ENCODE assay signal across 31 cellular contexts in genomic region chr11:3128356-3129180, GRCh38. TPM values are rescaled to one million over a fixed set of nuclear protein-coding genes. Genes with fewer than 3 reads are reported as not detected.
DNase-seq lines count a peak whose midpoint lies in the region; FAIRE-seq and TF ChIP-seq lines count a peak whose summit lies in the region.
"Had no signal": no experiment of that assay in that cellular context is flagged by ENCODE, and none has a peak within 500 bp of the region (broad histone marks: within the 10 kb centered on the region; RNA-seq: fewer than 3 reads in every experiment).

No MANE protein-coding gene starts in this region.

- FAIRE-seq in H1 (lab: Jason Lieb, UNC), result no peak
- FAIRE-seq in kidney (lab: Jason Lieb, UNC), result no peak
- FAIRE-seq: GM12892, HepG2 had no signal

- no peak overlapping the region for H3K4me3 ChIP-seq in H1 (ENCODE audit: extremely low read depth in 1 of 4, insufficient read depth in 2 of 4, low read depth in 3 of 4, low read length in 4 of 4)
- H3K4me3 ChIP-seq in kidney (ENCODE audit: low read length in 2 of 2), result no peak overlapping the region
- H3K4me3 ChIP-seq in sigmoid colon, result no peak overlapping the region
- H3K4me3 ChIP-seq: adrenal gland, right lobe of liver, testis, vagina had no signal

- no peak for TF ChIP-seq CTCF in H1 (IDR thresholded peaks at IDR 0.05; ENCODE audit: control extremely low read depth in 1 of 3, insufficient read depth in 1 of 3, low read depth in 1 of 3, low read length in 3 of 3)
- TF ChIP-seq CTCF in kidney (IDR thresholded peaks at IDR 0.05; ENCODE audit: borderline replicate concordance, extremely low read depth, insufficient read depth), result no peak
- no peak for TF ChIP-seq CTCF in sigmoid colon (IDR thresholded peaks at IDR 0.05)

- H4K91ac ChIP-seq in H1 (replicated peaks; ENCODE audit: insufficient read length, low read length), result no peak overlapping the region

- no peak overlapping the region for H3K18ac ChIP-seq in H1 (ENCODE audit: extremely low read depth, low read length)

- no peak overlapping the region for H3K4ac ChIP-seq in H1 (replicated peaks; ENCODE audit: insufficient read length, low read depth, low read length)

- no peak overlapping the region for H3K9ac ChIP-seq in H1 (replicated peaks in 1 of 4; ENCODE audit: extremely low read depth in 1 of 4, low read depth in 3 of 4, low read length in 3 of 4)
- no peak overlapping the region for H3K9ac ChIP-seq in kidney (ENCODE audit: low read length in 2 of 2)
- H3K9ac ChIP-seq: parathyroid adenoma had no signal

- no peak overlapping the region for H2BK20ac ChIP-seq in H1 (ENCODE audit: low read length)

- H4K5ac ChIP-seq in H1 (ENCODE audit: insufficient read length, low read depth, low read length), result no peak overlapping the region

- no peak overlapping the region for H3K56ac ChIP-seq in H1 (replicated peaks; ENCODE audit: insufficient read length, low read depth, low read length)

- no peak overlapping the region for H2BK15ac ChIP-seq in H1 (ENCODE audit: low read length)

- no peaks in the 10 kb centered on the region for H3K9me3 ChIP-seq in H1 (ENCODE audit: insufficient read depth in 2 of 2, low read depth in 1 of 2, low read length in 1 of 2)
- H3K9me3 ChIP-seq in kidney (ENCODE audit: control insufficient read depth in 1 of 2, low read length in 2 of 2), result no peaks in the 10 kb centered on the region
- no peaks in the 10 kb centered on the region for H3K9me3 ChIP-seq in sigmoid colon
- H3K9me3 ChIP-seq: adrenal gland, right lobe of liver, testis, vagina had no signal

- no peaks in the 10 kb centered on the region for H3K79me2 ChIP-seq in H1 (ENCODE audit: control insufficient read depth in 1 of 2, insufficient read depth in 2 of 2, low read length in 2 of 2)
- H3K79me2 ChIP-seq: parathyroid adenoma had no signal

- no peak overlapping the region for H3K4me2 ChIP-seq in H1 (ENCODE audit: insufficient read depth in 1 of 2, low read depth in 2 of 2, low read length in 2 of 2)

- H3K27ac ChIP-seq in H1 (ENCODE audit: low read depth, low read length) (no peak overlapping the region), kidney (ENCODE audit: low read depth in 2 of 2, low read length in 2 of 2) (no peak overlapping the region), sigmoid colon (peak overlapping the region in 2 of 4 donors; percentile 2 to 65)
- H3K27ac ChIP-seq: 22Rv1, brain microvascular endothelial cell, foreskin keratinocyte, parathyroid adenoma, right lobe of liver had no signal

- H2BK120ac ChIP-seq in H1 (replicated peaks; ENCODE audit: low read depth, low read length), result no peak overlapping the region

- POLR2A ChIA-PET in H1 (lab: Charles Lee; ENCODE audit: partially characterized antibody), result interaction anchor here (2.1 to 2.8 kb wide), 2 partner anchors 9 to 10 kb away, joined by 6 to 7 read pairs; no protein-coding TSS in a partner anchor

- 97% methylated on average over 18 of the region's 19 CpGs; no CpG with 5 or more reads in 1 of the 2 experiments for WGBS in H1 (ENCODE audit: extremely low coverage in 1 of 2, insufficient coverage in 1 of 2, insufficient read length in 1 of 2, insufficient replicate concordance in 2 of 2, low coverage in 1 of 2, low lambda C conversion rate in 2 of 2, missing lambda C conversion rate in 1 of 2), 2 experiments
- 92% methylated on average over 19 of the region's 19 CpGs for WGBS in sigmoid colon, 2 donors

- no peaks in the 10 kb centered on the region for H3K79me1 ChIP-seq in H1 (ENCODE audit: low read depth, low read length)

- TF ChIP-seq POLR2A in H1 (IDR thresholded peaks at IDR 0.05; ENCODE audit: control extremely low read depth in 1 of 2, low read depth in 2 of 2, low read length in 2 of 2), result no peak
- no peak for TF ChIP-seq POLR2A in sigmoid colon (IDR thresholded peaks at IDR 0.05)

- H3K36me3 ChIP-seq in H1 (ENCODE audit: control insufficient read depth in 2 of 4, insufficient read depth in 4 of 4, low read length in 3 of 4) (no peaks in the 10 kb centered on the region), kidney (ENCODE audit: control insufficient read depth in 1 of 2, insufficient read depth in 2 of 2, low read length in 2 of 2) (peaks cover 0 to 4% of the 10 kb centered on the region in 2 donors), sigmoid colon (peaks cover 0 to 39% (median 8%) of the 10 kb centered on the region in 4 donors)
- H3K36me3 ChIP-seq: adrenal gland, brain microvascular endothelial cell, right lobe of liver, vagina had no signal

- H4K8ac ChIP-seq in H1 (ENCODE audit: extremely low read depth, insufficient read depth, low read length), result peak overlapping the region; percentile 21; the same call in 1 of the 2 replicates

- H3K9me3 Mint-ChIP-seq in activated naive CD4-positive, alpha-beta T cell treated with anti-CD3 and anti-CD28 coated beads, Interleukin-2, amount 10 ng/mL, durations not matched to agents 7 days and 5 days, result no peaks in the 10 kb centered on the region
- H3K9me3 Mint-ChIP-seq: CD8-positive, alpha-beta T cell; nephron progenitor cell; T-helper 2 cell treated with Interferon-gamma antibody and Interleukin-4, amounts not matched to agents 5 μg/mL and 100 μg/mL, for 36 hours had no signal

- H2AFZ ChIP-seq in H1 (ENCODE audit: low read length), result no peak overlapping the region
- H2AFZ ChIP-seq: parathyroid adenoma had no signal

- no peak overlapping the region for H2BK5ac ChIP-seq in H1 (ENCODE audit: low read depth, low read length)

- TF ChIP-seq RAD21 in H1 (IDR thresholded peaks at IDR 0.05 in 1 of 2, conservative IDR thresholded peaks at IDR 0.05 in 1 of 2; ENCODE audit: low read depth in 2 of 2, low read length in 2 of 2), result no peak

- no peaks in the 10 kb centered on the region; a peak in 2 of 7 replicates for H3K4me1 ChIP-seq in H1 (replicated peaks in 1 of 4; ENCODE audit: control insufficient read depth in 3 of 4, insufficient read depth in 4 of 4, low read length in 3 of 4)
- peaks cover 0 to 4% of the 10 kb centered on the region in 2 donors for H3K4me1 ChIP-seq in kidney (ENCODE audit: control insufficient read depth in 1 of 2, insufficient read depth in 1 of 2, low read depth in 1 of 2, low read length in 2 of 2)
- H3K4me1 ChIP-seq in sigmoid colon, result peaks cover 0 to 23% (median 20%) of the 10 kb centered on the region in 4 donors
- H3K4me1 ChIP-seq: right lobe of liver had no signal

- no peak overlapping the region for H2BK12ac ChIP-seq in H1 (ENCODE audit: low read depth, low read length)

- no peaks in the 10 kb centered on the region for H3K27me3 Mint-ChIP-seq in activated naive CD4-positive, alpha-beta T cell treated with anti-CD3 and anti-CD28 coated beads, Interleukin-2, amount 10 ng/mL, durations not matched to agents 7 days and 5 days

- H4K20me1 ChIP-seq in H1 (replicated peaks in 1 of 2; ENCODE audit: control insufficient read depth in 1 of 2, insufficient read depth in 2 of 2, low read length in 2 of 2), result peaks cover 0 to 2% of the 10 kb centered on the region in 2 experiments

- H3K27me3 ChIP-seq in H1 (replicated peaks in 1 of 4; ENCODE audit: control insufficient read depth in 3 of 4, extremely low read depth in 1 of 4, insufficient read depth in 3 of 4, low read length in 3 of 4) (no peaks in the 10 kb centered on the region; a peak in 1 of 7 replicates), sigmoid colon (no peaks in the 10 kb centered on the region)
- H3K27me3 ChIP-seq: adrenal gland, brain microvascular endothelial cell, foreskin keratinocyte, right lobe of liver, testis, vagina had no signal

- no peak overlapping the region for H3K23ac ChIP-seq in H1 (ENCODE audit: insufficient read length)

- peaks cover 8% of the 10 kb centered on the region; the same call in 1 of the 2 replicates for H3K23me2 ChIP-seq in H1 (ENCODE audit: low read depth, low read length)

- H3K27ac Mint-ChIP-seq in activated naive CD4-positive, alpha-beta T cell treated with anti-CD3 and anti-CD28 coated beads, Interleukin-2, amount 10 ng/mL, durations not matched to agents 7 days and 5 days, result no peak overlapping the region
- H3K27ac Mint-ChIP-seq: CD8-positive, alpha-beta T cell; nephron progenitor cell; T-helper 2 cell treated with Interferon-gamma antibody and Interleukin-4, amounts not matched to agents 5 μg/mL and 100 μg/mL, for 36 hours had no signal

- no peak overlapping the region for H2AK5ac ChIP-seq in H1 (ENCODE audit: low read depth, low read length)

- CTCF ChIA-PET in activated naive CD4-positive, alpha-beta T cell treated with anti-CD3 and anti-CD28 coated beads, Interleukin-2, amount 10 ng/mL, durations not matched to agents 7 days and 5 days (lab: Charles Lee), result no interaction called here
- CTCF ChIA-PET in H1 (lab: Charles Lee; ENCODE audit: partially characterized antibody), result interaction anchor here (0.9 to 3.5 kb wide), 7 partner anchors 11 to 91 kb away, joined by 3 to 25 read pairs (median 4); no protein-coding TSS in a partner anchor

- intact Hi-C loops in kidney (cut with DNase I) (no loop called here), sigmoid colon (cut with DNase I) (no loop called here)

- H3K4me3 Mint-ChIP-seq in activated naive CD4-positive, alpha-beta T cell treated with anti-CD3 and anti-CD28 coated beads, Interleukin-2, amount 10 ng/mL, durations not matched to agents 7 days and 5 days, result no peak overlapping the region
- H3K4me3 Mint-ChIP-seq: CD8-positive, alpha-beta T cell; nephron progenitor cell; T-helper 2 cell treated with Interferon-gamma antibody and Interleukin-4, amounts not matched to agents 5 μg/mL and 100 μg/mL, for 36 hours had no signal

- TF ChIP-seq EP300 in H1 (IDR thresholded peaks at IDR 0.05; ENCODE audit: borderline replicate concordance in 1 of 2, low read depth in 2 of 2, low read length in 2 of 2) (no peak), sigmoid colon (IDR thresholded peaks at IDR 0.05) (no peak)

- DNase-seq in activated naive CD4-positive, alpha-beta T cell treated with anti-CD3 and anti-CD28 coated beads, Interleukin-2, amount 10 ng/mL, durations not matched to agents 7 days and 5 days, result peak; percentile 13
- no peak for DNase-seq in activated naive CD4-positive, alpha-beta T cell treated with Interleukin-2 at 50 U/mL for 16 hours
- DNase-seq in H1 (ENCODE audit: low read depth in 1 of 2, low spot score in 2 of 2) (no peak), kidney (peak; percentile 60), sigmoid colon (peak; percentile 62), NCI-H1417 (lab: John Stamatoyannopoulos, UW) (no peak), GM19238 (ENCODE audit: insufficient read length, low spot score) (no peak), NCI-H146 treated with DMSO at 0.1 percent for 48 hours (lab: John Stamatoyannopoulos, UW; ENCODE audit: unreplicated experiment) (no peak)
- DNase-seq: activated CD4-positive, alpha-beta T cell treated with anti-CD3 and anti-CD28 coated beads for 4 hours; activated effector memory CD4-positive, alpha-beta T cell treated with anti-CD3 and anti-CD28 coated beads, Interleukin-2, amount 50 U/mL, for 16 hours; activated T-cell treated with anti-CD3 and anti-CD28 coated beads, Interleukin-2, amount 50 U/mL, for 1 hour; brain microvascular endothelial cell; CD8-positive, alpha-beta T cell; DMS 273 treated with DMSO at 0.1 percent for 48 hours; effector CD4-positive, alpha-beta T cell; erythroblast; foreskin keratinocyte; MV-4-11; NCI-H1694; NCI-H446 treated with DMSO at 0.1 percent for 48 hours; stimulated activated naive CD8-positive, alpha-beta T cell treated with anti-CD3 and anti-CD28 coated beads, Interleukin-15, Interleukin-2, amounts not matched to agents 100 U/mL and 50 U/mL, for 24 hours; testis had no signal

- no peaks in the 10 kb centered on the region for H3K36me3 Mint-ChIP-seq in activated naive CD4-positive, alpha-beta T cell treated with anti-CD3 and anti-CD28 coated beads, Interleukin-2, amount 10 ng/mL, durations not matched to agents 7 days and 5 days

- H3K4me1 Mint-ChIP-seq in activated naive CD4-positive, alpha-beta T cell treated with anti-CD3 and anti-CD28 coated beads, Interleukin-2, amount 10 ng/mL, durations not matched to agents 7 days and 5 days, result no peaks in the 10 kb centered on the region

- no peak overlapping the region for H3K14ac ChIP-seq in H1 (ENCODE audit: insufficient read length)

RNA-seq across cellular contexts. Expression of gene OSBPL5, which starts 36.5 kb away (rescaled TPM):
- 7.9 and 9.9 TPM in 2 replicates for total RNA-seq in H1 (2021; fragmentation: NEBNext Ultra II Directional; extraction: Animal tissue kit (Norgen Biotek cat#: 25700))
- 3.4 and 6.0 TPM in 2 replicates for polyA plus RNA-seq in H1 (2011; rRNA removed)
- 5.8 TPM for polyA plus RNA-seq in H1 (2011; cell fraction: cytosol; rRNA removed)
- polyA plus RNA-seq in H1 (2011; cell fraction: nucleus; rRNA removed), result 19.5 TPM
- 3.8 to 7.3 TPM (median 6.6 TPM) in 4 replicates for polyA plus RNA-seq in H1 (2012, experiment 1 of 2)
- polyA plus RNA-seq in H1 (2012, experiment 2 of 2), result 4.9 TPM
- polyA plus RNA-seq in H1 (2013, experiment 1 of 2), result 3.3 TPM
- polyA plus RNA-seq in H1 (2013, experiment 2 of 2), result 2.9 TPM
- polyA minus RNA-seq in H1 (2011; rRNA and poly(A)+ RNA removed), result 4.3 and 5.5 TPM in 2 replicates
- polyA minus RNA-seq in H1 (2011; cell fraction: cytosol; rRNA and poly(A)+ RNA removed), result 9.7 TPM
- 13.0 TPM for polyA minus RNA-seq in H1 (2011; cell fraction: nucleus; rRNA and poly(A)+ RNA removed)
- 63.0 TPM for total RNA-seq in kidney
- 8.5 TPM for polyA plus RNA-seq in kidney (ENCODE audit: insufficient read depth, low read depth, low replicate concordance)
- total RNA-seq in sigmoid colon, result 10 to 100 TPM; 28.1 to 69.2 (median 46.2) TPM
- 10 to 100 TPM; 16.6 to 29.8 (median 18.6) TPM for polyA plus RNA-seq in sigmoid colon
- total RNA-seq: HepG2 had no signal
- polyA plus RNA-seq: HepG2 had no signal

Comparison
In these comparisons a context has a peak if more than half of its experiments do, and no peak if none do; other contexts are left out.
1. DNase-seq: peak in activated naive CD4-positive, alpha-beta T cell treated with anti-CD3 and anti-CD28 coated beads, Interleukin-2, amount 10 ng/mL, durations not matched to agents 7 days and 5 days (single experiment), kidney (single experiment) and sigmoid colon (single experiment); none in activated naive CD4-positive, alpha-beta T cell treated with Interleukin-2 at 50 U/mL for 16 hours (single experiment), H1 (0 of 2), NCI-H1417 (0 of 3), GM19238 (single experiment) and NCI-H146 treated with DMSO at 0.1 percent for 48 hours (single experiment).